25 cellular contexts compared by ENCODE assay signal in the genomic region with DNA sequence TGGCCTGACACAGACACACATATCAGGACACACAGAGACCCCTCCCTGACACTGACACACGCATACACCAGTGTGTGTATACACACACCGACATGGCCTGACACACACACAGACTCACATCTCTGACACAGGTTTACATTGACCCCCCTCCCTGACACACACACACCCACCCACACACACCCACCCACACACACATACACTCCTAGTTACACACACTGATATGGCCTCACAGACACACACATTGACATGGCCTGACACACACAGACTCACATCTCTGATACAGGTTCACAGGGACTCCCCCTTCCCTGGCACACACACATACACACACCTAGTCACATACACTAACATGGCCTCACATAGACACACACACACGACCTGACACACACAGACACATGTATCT. TPM values are rescaled to one million over a fixed set of nuclear protein-coding genes. Genes with fewer than 3 reads are reported as not detected.
"Had no signal": no experiment of that assay in that cellular context is flagged by ENCODE, and none has a peak within 500 bp of the region (broad histone marks: within the 10 kb centered on the region; RNA-seq: fewer than 3 reads in every experiment).

No MANE protein-coding gene starts in this region.

- H3K27me3 ChIP-seq: brain microvascular endothelial cell had no signal

- H3K9me3 ChIP-seq: left ventricle myocardium inferior, thoracic aorta, upper lobe of left lung had no signal

- FAIRE-seq: endothelial cell of umbilical vein, small intestine had no signal

- H3K9me3 Mint-ChIP-seq: activated naive CD4-positive, alpha-beta T cell treated with anti-CD3 and anti-CD28 coated beads, Interleukin-2, amount 50 U/mL, for 24 hours; activated T-helper 1 cell treated with anti-CD3 and anti-CD28 coated beads, Interleukin-12 subunit alpha, Interleukin-12 subunit beta, Interleukin-2, Interleukin-4 antibody, amounts not matched to agents 30 ng/mL and 10 ng/mL and 1 ng/mL, durations not matched to agents 14 hours and 24 hours and 36 hours; stimulated activated naive B cell treated with anti-CD40 and anti-IgM and Interleukin-4, amounts not matched to agents 10 μg/mL and 1 μg/mL and 100 μg/mL, for 72 hours had no signal

- H3K4me3 Mint-ChIP-seq: activated CD8-positive, alpha-beta T cell treated with anti-CD3 and anti-CD28 coated beads, Interleukin-2, amount 10 ng/mL, durations not matched to agents 7 days and 5 days; activated naive CD4-positive, alpha-beta T cell treated with anti-CD3 and anti-CD28 coated beads, Interleukin-2, amount 50 U/mL, for 24 hours; activated T-helper 1 cell treated with anti-CD3 and anti-CD28 coated beads, Interleukin-12 subunit alpha, Interleukin-12 subunit beta, Interleukin-2, Interleukin-4 antibody, amounts not matched to agents 30 ng/mL and 10 ng/mL and 1 ng/mL, durations not matched to agents 14 hours and 24 hours and 36 hours; stimulated activated naive B cell treated with anti-CD40 and anti-IgM and Interleukin-4, amounts not matched to agents 10 μg/mL and 1 μg/mL and 100 μg/mL, for 72 hours had no signal

- H3K36me3 ChIP-seq: brain microvascular endothelial cell, left ventricle myocardium inferior, thoracic aorta, upper lobe of left lung had no signal

- ATAC-seq: activated CD8-positive, alpha-beta T cell treated with anti-CD3 and anti-CD28 coated beads, Interleukin-2, amount 10 ng/mL, durations not matched to agents 7 days and 5 days; esophagus mucosa; sciatic nerve; stimulated activated naive B cell treated with anti-CD40 and anti-IgM and Interleukin-4, amounts not matched to agents 10 μg/mL and 1 μg/mL and 100 μg/mL, for 72 hours had no signal

- H3K36me3 Mint-ChIP-seq: activated naive CD4-positive, alpha-beta T cell treated with anti-CD3 and anti-CD28 coated beads, Interleukin-2, amount 50 U/mL, for 24 hours had no signal

- H3K27ac Mint-ChIP-seq: activated CD8-positive, alpha-beta T cell treated with anti-CD3 and anti-CD28 coated beads, Interleukin-2, amount 10 ng/mL, durations not matched to agents 7 days and 5 days; activated T-helper 1 cell treated with anti-CD3 and anti-CD28 coated beads, Interleukin-12 subunit alpha, Interleukin-12 subunit beta, Interleukin-2, Interleukin-4 antibody, amounts not matched to agents 30 ng/mL and 10 ng/mL and 1 ng/mL, durations not matched to agents 14 hours and 24 hours and 36 hours; stimulated activated naive B cell treated with anti-CD40 and anti-IgM and Interleukin-4, amounts not matched to agents 10 μg/mL and 1 μg/mL and 100 μg/mL, for 72 hours had no signal

- H3K27ac ChIP-seq: brain microvascular endothelial cell, left ventricle myocardium inferior, thoracic aorta, upper lobe of left lung had no signal

- H3K4me3 ChIP-seq: left ventricle myocardium inferior, thoracic aorta, upper lobe of left lung had no signal

- H3K27me3 Mint-ChIP-seq: activated naive CD4-positive, alpha-beta T cell treated with anti-CD3 and anti-CD28 coated beads, Interleukin-2, amount 50 U/mL, for 24 hours had no signal

- DNase-seq: activated CD4-positive, alpha-beta T cell treated with anti-CD3 and anti-CD28 coated beads for 1 hour; activated CD4-positive, alpha-beta T cell treated with anti-CD3 and anti-CD28 coated beads, Interleukin-2, amount 50 U/mL, for 1 hour; activated CD8-positive, alpha-beta T cell treated with anti-CD3 and anti-CD28 coated beads, Interleukin-2, amount 10 ng/mL, durations not matched to agents 7 days and 5 days; activated gamma-delta T cell; anterior cingulate cortex; brain microvascular endothelial cell; caudate nucleus; dermis blood vessel endothelial cell; effector memory CD4-positive, alpha-beta T cell; foreskin melanocyte; left ventricle myocardium inferior; midbrain; posterior cingulate gyrus; stimulated activated CD4-positive, alpha-beta T cell treated with anti-CD3 and anti-CD28 coated beads, Interleukin-15, amount 100 ng/mL, for 24 hours; stimulated activated naive B cell treated with anti-CD40 and anti-IgM and Interleukin-4, amounts not matched to agents 10 μg/mL and 1 μg/mL and 100 μg/mL, for 72 hours had no signal

RNA-seq across cellular contexts. Expression of a gene that starts 4.4 kb away (rescaled TPM):
- polyA plus RNA-seq: neural cell had no signal

RNA-seq across cellular contexts. Expression of a gene that starts 21.5 kb away (rescaled TPM):
- total RNA-seq: esophagus mucosa; sciatic nerve; T-helper 2 cell treated with Interferon-gamma antibody and Interleukin-4, amounts not matched to agents 100 ng/mL and 5 ng/mL, for 36 hours; thoracic aorta; upper lobe of left lung had no signal
- polyA plus RNA-seq: neural cell had no signal
